1 cellular context compared by ENCODE assay signal in genomic region chr19:802497-802887, GRCh38.
TF ChIP-seq lines count a peak whose summit lies in the region.

No MANE protein-coding gene starts in this region.

TF ChIP-seq in GM23338, 12 proteins besides CTCF, POLR2A, EP300 and RAD21:
- TF ChIP-seq ZNF462 (CRISPR knock-in tag; IDR thresholded peaks at IDR 0.05) (no peak), CREB1 (CRISPR knock-in tag; IDR thresholded peaks at IDR 0.05; ENCODE audit: low read depth) (no peak), JUNB (IDR thresholded peaks at IDR 0.05; ENCODE audit: unreplicated experiment) (no peak), POLR2AphosphoS5 (IDR thresholded peaks at IDR 0.05; ENCODE audit: low read depth) (no peak), STAT1 (IDR thresholded peaks at IDR 0.05; ENCODE audit: unreplicated experiment) (no peak), REST (IDR thresholded peaks at IDR 0.05; ENCODE audit: unreplicated experiment) (no peak), ETS1 (IDR thresholded peaks at IDR 0.05) (no peak)
